In the genomic region with DNA sequence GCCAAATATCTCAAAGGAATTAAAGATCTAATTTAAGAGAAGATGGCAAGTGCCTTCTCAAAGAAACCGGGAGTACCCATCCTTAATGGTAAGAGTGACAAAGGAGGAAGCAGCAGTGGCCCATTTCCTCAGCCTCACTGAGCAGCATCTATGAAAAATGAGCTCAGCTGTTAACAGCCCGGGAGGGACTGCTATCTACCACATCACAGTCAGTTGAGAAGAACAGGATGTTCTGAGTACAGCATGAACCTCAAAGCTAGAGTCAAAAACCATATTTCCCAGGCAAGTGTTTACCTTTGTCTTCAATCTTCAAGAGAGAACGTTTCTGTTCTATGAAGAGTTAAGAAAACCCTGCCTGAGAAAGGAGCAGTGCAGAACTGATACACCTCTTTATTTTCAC, we compare ENCODE assay signal across 8 cellular contexts.
DNase-seq lines count a peak whose midpoint lies in the region; ATAC-seq and TF ChIP-seq lines count a peak whose summit lies in the region.

No MANE protein-coding gene starts in this region.

- no peaks in the 10 kb centered on the region for H3K9me3 ChIP-seq in SJCRH30 (replicated peaks)

- H3K4me3 ChIP-seq in SJCRH30: no peak overlapping the region

- H3K4me1 ChIP-seq in SJCRH30: peaks cover 22% of the 10 kb centered on the region

- no peaks in the 10 kb centered on the region for H3K27me3 Mint-ChIP-seq in central memory CD8-positive, alpha-beta T cell

- peaks cover 3% of the 10 kb centered on the region for H3K36me3 Mint-ChIP-seq in central memory CD8-positive, alpha-beta T cell (ENCODE audit: insufficient read depth)

- peak overlapping the region; percentile 70 for H3K4me3 Mint-ChIP-seq in central memory CD8-positive, alpha-beta T cell

- peak overlapping the region; percentile 94 for H3K27ac Mint-ChIP-seq in central memory CD8-positive, alpha-beta T cell (ENCODE audit: low read depth)

- H3K36me3 ChIP-seq in SJCRH30: 0 out of 2 replicates have a peak, but pooled peaks cover 2% of the 10 kb centered on the region

- H3K4me1 Mint-ChIP-seq in central memory CD8-positive, alpha-beta T cell: peaks cover 82% of the 10 kb centered on the region

- no peaks in the 10 kb centered on the region for H3K27me3 ChIP-seq in SJCRH30

- ATAC-seq in HG02588 (IDR thresholded peaks at IDR 0.05; ENCODE audit: unreplicated experiment) (peak; percentile 37), omental fat pad (ENCODE audit: low FRiP score) (peak; percentile 52)
- ATAC-seq in central memory CD8-positive, alpha-beta T cell (replicated peaks; ENCODE audit: extremely low read depth, poor library complexity, severe bottlenecking): peak; percentile 95

- H3K27ac ChIP-seq in SJCRH30: no peak overlapping the region

- TF ChIP-seq CTCF in GM13977 (IDR thresholded peaks at IDR 0.05; ENCODE audit: extremely low read depth, insufficient read depth, missing control alignments) (no peak), omental fat pad (IDR thresholded peaks at IDR 0.05) (no peak)

- DNase-seq in GM13977 (ENCODE audit: low spot score) (peak; percentile 29), SJCRH30 (peak; percentile 22 to 63), omental fat pad (ENCODE audit: low spot score) (no peak), NCI-H2081 treated with DMSO at 0.1 percent for 48 hours (lab: John Stamatoyannopoulos, UW) (no peak), NCI-H2029 (lab: John Stamatoyannopoulos, UW) (no peak), AG20443 (ENCODE audit: low spot score) (no peak)
- peak; percentile 34 to 68 for DNase-seq in central memory CD8-positive, alpha-beta T cell (ENCODE audit: low spot score in 2 of 2)

- in situ Hi-C loops in GM13977 (cut with MboI; ENCODE audit: low pct_unique_long_range_greater_than_20kb, low sequenced_read_pairs, unreplicated experiment): no loop called here

- peaks cover 8% of the 10 kb centered on the region for H3K9me3 Mint-ChIP-seq in central memory CD8-positive, alpha-beta T cell

Comparison
In these comparisons a context has a peak if more than half of its experiments do, and no peak if none do; other contexts are left out.
1. DNase-seq: peak in GM13977 (single experiment), SJCRH30 (2 of 2) and central memory CD8-positive, alpha-beta T cell (2 of 2); none in omental fat pad (single experiment), NCI-H2081 treated with DMSO at 0.1 percent for 48 hours (single experiment), NCI-H2029 (single experiment) and AG20443 (single experiment).
2. ATAC-seq: peak in every context shown above with its lines; median percentile 95 in central memory CD8-positive, alpha-beta T cell; 52 in omental fat pad; 37 in HG02588.